ENCODE assay signal across 6 cellular contexts in the genomic region with DNA sequence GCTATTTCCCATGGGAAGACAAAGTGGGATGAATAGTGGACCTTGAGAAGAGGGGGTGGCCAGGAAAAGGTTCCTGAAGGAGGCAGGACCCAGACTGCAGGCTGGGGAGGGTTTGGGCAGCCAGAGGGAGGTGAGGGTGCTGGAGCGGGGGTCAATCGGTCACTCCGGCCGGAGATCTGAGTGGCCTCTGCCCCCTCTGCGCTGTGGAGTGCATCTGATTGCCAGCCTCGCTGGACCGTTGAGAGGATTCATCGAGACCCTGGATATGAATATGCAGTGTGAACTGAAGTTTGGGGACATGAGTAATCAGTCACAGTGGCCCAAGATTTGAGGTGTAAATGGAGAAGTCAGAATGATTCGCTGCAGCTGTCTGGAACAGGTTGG. TPM values are rescaled to one million over a fixed set of nuclear protein-coding genes. Genes with fewer than 3 reads are reported as not detected.
DNase-seq lines count a peak whose midpoint lies in the region; ATAC-seq and TF ChIP-seq lines count a peak whose summit lies in the region.

No MANE protein-coding gene starts in this region.

- WGBS in adrenal gland, 4 donors, result 3 to 6% (median 3%) methylated on average over 9 of the region's 9 CpGs

- intact Hi-C loops in adrenal gland (cut with DNase I), result no loop called here

- H3K4me1 ChIP-seq in adrenal gland (replicated peaks in 1 of 2), result peaks cover 23 to 36% of the 10 kb centered on the region in 2 donors
- peaks cover 42% of the 10 kb centered on the region for H3K4me1 ChIP-seq in muscle layer of colon (ENCODE audit: insufficient read depth, low read length)

- H3K9me3 ChIP-seq in adrenal gland (replicated peaks in 1 of 3) (no peaks in the 10 kb centered on the region), muscle layer of colon (ENCODE audit: low read length) (no peaks in the 10 kb centered on the region)

- no peak for TF ChIP-seq CTCF in adrenal gland (IDR thresholded peaks at IDR 0.05)

- no peak for TF ChIP-seq POLR2A in adrenal gland (IDR thresholded peaks at IDR 0.05)

- no peak for ATAC-seq in GM19397 (IDR thresholded peaks at IDR 0.05; ENCODE audit: unreplicated experiment)
- no peak for ATAC-seq in HG02588 (IDR thresholded peaks at IDR 0.05; ENCODE audit: unreplicated experiment)

- H3K36me3 ChIP-seq in adrenal gland (replicated peaks in 1 of 2) (no peaks in the 10 kb centered on the region), muscle layer of colon (ENCODE audit: insufficient read depth, low read length) (no peaks in the 10 kb centered on the region)

- H3K9ac ChIP-seq in muscle layer of colon (ENCODE audit: low read length), result peak overlapping the region; percentile 100

- no peaks in the 10 kb centered on the region for H3K27me3 ChIP-seq in adrenal gland
- H3K27me3 ChIP-seq in muscle layer of colon (ENCODE audit: control insufficient read depth in 1 of 2, insufficient read depth in 2 of 2, low read length in 2 of 2), result no peaks in the 10 kb centered on the region

- H3K27ac ChIP-seq in adrenal gland, result peak overlapping the region; percentile 88 to 99 (median 97)
- H3K27ac ChIP-seq in muscle layer of colon (ENCODE audit: low read depth, low read length), result peak overlapping the region; percentile 43

- H3K4me3 ChIP-seq in GM08714 (ENCODE audit: low read length) (peak overlapping the region; percentile 92), adrenal gland (peak overlapping the region; percentile 67 to 100 (median 86)), muscle layer of colon (ENCODE audit: low read depth in 1 of 2, low read length in 2 of 2) (peak overlapping the region; percentile 47 to 98)

- DNase-seq in adrenal gland (peak in 2 of 7 donors; percentile 24 to 26), NCI-H446 (lab: John Stamatoyannopoulos, UW) (no peak)

RNA-seq across cellular contexts. Expression of a gene that starts 5.5 kb away (rescaled TPM):
- total RNA-seq in adrenal gland, result 10 to 100 TPM; 23.3 to 68.7 (median 46.0) TPM
- polyA plus RNA-seq in adrenal gland, result 100 to 1,000 TPM in 1 of 3 donors, 10 to 100 TPM in 2; 16.6 to 101 (median 97.5) TPM

RNA-seq across cellular contexts. Expression of a gene that starts 8.1 kb away (rescaled TPM):
- total RNA-seq in adrenal gland, result 10 to 100 TPM; 16.8 to 55.7 (median 23.7) TPM
- 10 to 100 TPM in 2 of 3 donors, 1 to 10 TPM in 1; 8.7 to 23.3 (median 22.4) TPM for polyA plus RNA-seq in adrenal gland

RNA-seq across cellular contexts. Expression of a gene that starts 11.0 kb away (rescaled TPM):
- 10 to 100 TPM in 3 of 8 donors, 1 to 10 TPM in 5; 8.3 to 16.3 (median 9.8) TPM for total RNA-seq in adrenal gland
- polyA plus RNA-seq in adrenal gland, result 10 to 100 TPM in 1 of 3 donors, 1 to 10 TPM in 2; 3.5 to 13.6 (median 8.3) TPM

RNA-seq across cellular contexts. Expression of a gene that starts 12.7 kb away (rescaled TPM):
- 10 to 100 TPM; 22.1 to 42.8 (median 27.9) TPM for total RNA-seq in adrenal gland
- 10 to 100 TPM; 14.8 to 63.8 (median 42.8) TPM for polyA plus RNA-seq in adrenal gland

RNA-seq across cellular contexts. Expression of a gene that starts 19.5 kb away (rescaled TPM):
- total RNA-seq in adrenal gland, result 100 to 1,000 TPM in 6 of 8 donors, 10 to 100 TPM in 2; 76.0 to 178 (median 122) TPM
- 100 to 1,000 TPM in 1 of 3 donors, 10 to 100 TPM in 2; 58.9 to 243 (median 85.3) TPM for polyA plus RNA-seq in adrenal gland
